In genomic region chr10:63466168-63466935, GRCh38 we compare ENCODE assay signal across 8 cellular contexts. TPM values are rescaled to one million over a fixed set of nuclear protein-coding genes. Genes with fewer than 3 reads are reported as not detected.
DNase-seq lines count a peak whose midpoint lies in the region; ATAC-seq, FAIRE-seq and TF ChIP-seq lines count a peak whose summit lies in the region.

No MANE protein-coding gene starts in this region.

- no CpG with 5 or more reads among the region's 21 CpGs for WGBS in IMR-90 (ENCODE audit: extremely low coverage in 2 of 2, insufficient read length in 1 of 2), 2 experiments
- 3% methylated on average over 14 of the region's 21 CpGs for WGBS in mammary epithelial cell (ENCODE audit: low coverage, missing lambda C conversion rate)
- 5 to 8% (median 7%) methylated on average over 21 of the region's 21 CpGs for WGBS in small intestine, 3 donors

- H3K4me1 ChIP-seq in ES-I3 (ENCODE audit: insufficient read depth, low read length), result peaks cover 7% of the 10 kb centered on the region
- peaks cover 4% of the 10 kb centered on the region; the same call in 1 of the 2 replicates for H3K4me1 ChIP-seq in IMR-90 (ENCODE audit: control insufficient read depth, insufficient read depth, low read length)
- H3K4me1 ChIP-seq in mammary epithelial cell (ENCODE audit: insufficient read depth, low read length), result peaks cover 4% of the 10 kb centered on the region
- H3K4me1 ChIP-seq in small intestine (ENCODE audit: control insufficient read depth in 2 of 2, insufficient read depth in 1 of 2, low read depth in 1 of 2, low read length in 1 of 2), result peaks cover 0 to 2% of the 10 kb centered on the region in 2 donors

- dilution Hi-C loops in IMR-90 (cut with HindIII; ENCODE audit: low sequenced_read_pairs, unreplicated experiment) (no loop called here), mammary epithelial cell (cut with HindIII; ENCODE audit: low sequenced_read_pairs) (no loop called here)

- H3K79me2 ChIP-seq in mammary epithelial cell (ENCODE audit: insufficient read depth, low read length), result peaks cover 93% of the 10 kb centered on the region

- FAIRE-seq in small intestine (lab: Jason Lieb, UNC), result no peak

- POLR2A ChIA-PET in IMR-90 (lab: Charles Lee; ENCODE audit: unreplicated experiment), result no interaction called here

- H4K91ac ChIP-seq in IMR-90 (ENCODE audit: insufficient read depth, low read depth, low read length), result no peak overlapping the region

- H3K9me1 ChIP-seq in IMR-90 (ENCODE audit: insufficient read depth, low read length), result peaks cover 3% of the 10 kb centered on the region; the same call in 1 of the 2 replicates

- peak overlapping the region; percentile 66 for H3K18ac ChIP-seq in IMR-90 (ENCODE audit: low read depth, low read length)

- no peak overlapping the region; the same call in 1 of the 2 replicates for H4K5ac ChIP-seq in IMR-90 (ENCODE audit: low read depth, low read length)

- TF ChIP-seq RAD21 in IMR-90 (IDR thresholded peaks at IDR 0.05; ENCODE audit: low read length), result no peak

- TF ChIP-seq POLR2A in IMR-90 (IDR thresholded peaks at IDR 0.05; ENCODE audit: low read depth, low read length), result no peak

- H3K4me3 ChIP-seq in IMR-90 (ENCODE audit: insufficient read depth, low read depth, low read length) (peak overlapping the region; percentile 90), mammary epithelial cell (replicated peaks in 1 of 3; ENCODE audit: insufficient read depth in 1 of 3, low read depth in 2 of 3, low read length in 3 of 3) (peak overlapping the region; percentile 88 to 97 (median 92)), small intestine (ENCODE audit: low read depth in 1 of 2, low read length in 2 of 2) (peak overlapping the region; percentile 68 to 93)

- no peak for TF ChIP-seq CTCF in IMR-90 (conservative IDR thresholded peaks at IDR 0.05; ENCODE audit: low read depth, low read length)
- no peak for TF ChIP-seq CTCF in mammary epithelial cell (conservative IDR thresholded peaks at IDR 0.05 in 1 of 2, IDR thresholded peaks at IDR 0.05 in 1 of 2; ENCODE audit: extremely low read depth in 1 of 2, insufficient read depth in 1 of 2, low read depth in 1 of 2, low read length in 2 of 2)

- H2BK120ac ChIP-seq in IMR-90 (ENCODE audit: low read depth, low read length), result peak overlapping the region; percentile 59; the same call in 1 of the 2 replicates

- H3K9ac ChIP-seq in ES-I3 (ENCODE audit: low read depth, low read length) (peak overlapping the region; percentile 91), IMR-90 (ENCODE audit: low read depth, low read length) (peak overlapping the region; percentile 79), mammary epithelial cell (ENCODE audit: insufficient read depth, low read length) (peak overlapping the region; percentile 81)

- no TSS peak for BruUV-seq in IMR-90 (replicated peaks; lab: Mats Ljungman, UMichigan)
- TSS peak; percentile 81 for BruUV-seq in mammary epithelial cell (replicated peaks; lab: Mats Ljungman, UMichigan)

- H2AFZ ChIP-seq in IMR-90 (replicated peaks; ENCODE audit: low read length, poor library complexity) (peak overlapping the region; percentile 99), mammary epithelial cell (ENCODE audit: low read depth, low read length) (peak overlapping the region; percentile 88)

- DNase-seq in IMR-90, result peak; percentile 55
- DNase-seq in SKM-1 (lab: John Stamatoyannopoulos, UW; ENCODE audit: unreplicated experiment), result peak; percentile 41
- DNase-seq in mammary epithelial cell, result no peak
- DNase-seq in iPS-NIHi7 (ENCODE audit: extremely low spot score), result peak; percentile 40
- peak; percentile 64 for DNase-seq in small intestine
- DNase-seq in OCI-M2 (lab: John Stamatoyannopoulos, UW; ENCODE audit: unreplicated experiment), result no peak

- H3K79me1 ChIP-seq in IMR-90 (ENCODE audit: low read depth in 1 of 2, low read length in 2 of 2), result peaks cover 16 to 56% of the 10 kb centered on the region in 2 experiments; a peak in 3 of 4 replicates

- ATAC-seq in GM21619 (IDR thresholded peaks at IDR 0.05; ENCODE audit: unreplicated experiment), result peak; percentile 23
- peak; percentile 51 for ATAC-seq in IMR-90 (ENCODE audit: low read depth)

- H4K20me1 ChIP-seq in IMR-90 (ENCODE audit: insufficient read depth, low read length) (peaks cover 24% of the 10 kb centered on the region), mammary epithelial cell (ENCODE audit: insufficient read depth, low read length) (no peaks in the 10 kb centered on the region)

- H2AK5ac ChIP-seq in IMR-90 (ENCODE audit: low read depth, low read length), result 0 out of 2 replicates have a peak overlapping the region, but pooled peaks have one; percentile 9

- peak overlapping the region; percentile 90 for H3K27ac ChIP-seq in IMR-90 (ENCODE audit: insufficient read depth, low read length)
- peak overlapping the region; percentile 88 for H3K27ac ChIP-seq in mammary epithelial cell (ENCODE audit: insufficient read depth, low read depth, low read length)
- H3K27ac ChIP-seq in small intestine (ENCODE audit: low read depth in 1 of 2, low read length in 1 of 2), result peak overlapping the region; percentile 92 to 97

- H3K9me3 ChIP-seq in ES-I3 (ENCODE audit: control insufficient read depth, insufficient read depth, low read length) (peaks cover 5% of the 10 kb centered on the region), IMR-90 (ENCODE audit: control insufficient read depth, insufficient read depth, low read length) (no peaks in the 10 kb centered on the region), mammary epithelial cell (replicated peaks; ENCODE audit: insufficient read depth, low read length) (no peaks in the 10 kb centered on the region), small intestine (ENCODE audit: control insufficient read depth, low read depth) (no peaks in the 10 kb centered on the region)

- H3K27me3 ChIP-seq in IMR-90 (ENCODE audit: control insufficient read depth, insufficient read depth, low read length), result no peaks in the 10 kb centered on the region
- no peaks in the 10 kb centered on the region for H3K27me3 ChIP-seq in mammary epithelial cell (ENCODE audit: insufficient read depth, low read length)
- no peaks in the 10 kb centered on the region for H3K27me3 ChIP-seq in small intestine (ENCODE audit: control insufficient read depth in 2 of 2, insufficient read depth in 2 of 2, low read length in 2 of 2)

- H2BK5ac ChIP-seq in IMR-90 (ENCODE audit: low read depth, low read length, poor library complexity, severe bottlenecking), result peak overlapping the region; percentile 41

- in situ Hi-C loops in IMR-90 (cut with MboI; ENCODE audit: low sequenced_read_pairs) (loop anchor here (10.0 kb wide), 1 partner anchor 248 kb away; no protein-coding TSS in a partner anchor), mammary epithelial cell (cut with MboI; ENCODE audit: low sequenced_read_pairs in 2 of 2) (no loop called here)

- CTCF ChIA-PET in IMR-90 (lab: Yijun Ruan, JAX) (interaction anchor here (0.7 kb wide), 2 partner anchors 23 to 172 kb away, joined by 3 read pairs; no protein-coding TSS in a partner anchor), mammary epithelial cell (lab: Charles Lee; ENCODE audit: low non-redundant PET) (no interaction called here)

- intact Hi-C loops in IMR-90 (cut with micrococcal nuclease) (loop anchor here (5.0 kb wide), 2 partner anchors 249 to 251 kb away; no protein-coding TSS in a partner anchor), mammary epithelial cell (cut with micrococcal nuclease) (loop anchor here (1.0 to 5.0 kb wide), 4 partner anchors 36 to 254 kb away; no protein-coding TSS in a partner anchor)

- peak overlapping the region; percentile 93 for H3K4me2 ChIP-seq in IMR-90 (ENCODE audit: low read depth, low read length)
- peak overlapping the region; percentile 84 for H3K4me2 ChIP-seq in mammary epithelial cell (ENCODE audit: insufficient read depth, low read depth, low read length)

- peak overlapping the region; percentile 97 for H2AK9ac ChIP-seq in IMR-90 (replicated peaks; ENCODE audit: low read depth, low read length, poor library complexity)

- H4K8ac ChIP-seq in IMR-90 (ENCODE audit: low read depth in 2 of 2, low read length in 2 of 2), result peak overlapping the region in 1 of 2 experiments; percentile 58; a peak in 2 of 4 replicates

- H3K4ac ChIP-seq in IMR-90 (ENCODE audit: low read depth, low read length), result peak overlapping the region; percentile 67; the same call in 1 of the 2 replicates

- H3K36me3 ChIP-seq in ES-I3 (ENCODE audit: insufficient read depth, low read length) (no peaks in the 10 kb centered on the region), IMR-90 (ENCODE audit: control insufficient read depth, insufficient read depth, low read length) (no peaks in the 10 kb centered on the region; the same call in 1 of the 2 replicates), mammary epithelial cell (ENCODE audit: insufficient read depth, low read length) (no peaks in the 10 kb centered on the region), small intestine (ENCODE audit: control insufficient read depth in 2 of 2, insufficient read depth in 2 of 2, low read length in 2 of 2) (no peaks in the 10 kb centered on the region)

- H3K56ac ChIP-seq in IMR-90 (ENCODE audit: extremely low read depth, insufficient read depth, low read length), result peak overlapping the region; percentile 69; the same call in 1 of the 2 replicates

- peak overlapping the region; percentile 79 for H3K14ac ChIP-seq in IMR-90 (replicated peaks; ENCODE audit: low read depth, low read length)

- peak overlapping the region; percentile 83 for H3K23ac ChIP-seq in IMR-90 (ENCODE audit: low read depth, low read length)

- no peak overlapping the region for H2BK20ac ChIP-seq in IMR-90 (ENCODE audit: low read depth, low read length)

- no peak overlapping the region for H2BK15ac ChIP-seq in IMR-90 (ENCODE audit: low read depth, low read length)

TF ChIP-seq in IMR-90, 13 proteins besides CTCF, POLR2A, EP300 and RAD21 (continues in another document):
- TF ChIP-seq BHLHE40 (IDR thresholded peaks at IDR 0.05; ENCODE audit: low read depth, low read length), result no peak
- no peak for TF ChIP-seq MXI1 (IDR thresholded peaks at IDR 0.05; ENCODE audit: borderline replicate concordance, low read depth, low read length)
- no peak for TF ChIP-seq RFX5 (IDR thresholded peaks at IDR 0.05; ENCODE audit: low read depth, low read length)
- no peak for TF ChIP-seq MAZ (IDR thresholded peaks at IDR 0.05; ENCODE audit: borderline replicate concordance, low read depth, low read length)

RNA-seq across cellular contexts. Expression of gene JMJD1C, which starts 0.6 kb away (rescaled TPM):
- 96.8 and 108 TPM in 2 replicates for total RNA-seq in IMR-90 (2012; rRNA removed)
- polyA plus RNA-seq in IMR-90 (2012; rRNA removed), result 10.6 and 15.6 TPM in 2 replicates
- polyA plus RNA-seq in IMR-90 (2012; cell fraction: cytosol; rRNA removed), result 2.0 and 2.7 TPM in 2 replicates
- polyA plus RNA-seq in IMR-90 (2012; cell fraction: nucleus; rRNA removed; ENCODE audit: low replicate concordance), result 4.5 and 57.4 TPM in 2 replicates
- total RNA-seq in mammary epithelial cell, result 10 to 100 TPM; 57.7 to 80.4 TPM
- 16.9 TPM for polyA plus RNA-seq in mammary epithelial cell
- polyA minus RNA-seq in mammary epithelial cell, result 36.0 TPM
- 10 to 100 TPM; 22.4 to 50.5 (median 27.6) TPM for polyA plus RNA-seq in small intestine

RNA-seq across cellular contexts. Expression of gene REEP3, which starts 54.8 kb away (rescaled TPM):
- total RNA-seq in IMR-90 (2012; rRNA removed), result 28.9 and 48.6 TPM in 2 replicates
- 9.2 and 11.7 TPM in 2 replicates for polyA plus RNA-seq in IMR-90 (2012; rRNA removed)
- polyA plus RNA-seq in IMR-90 (2012; cell fraction: cytosol; rRNA removed), result 3.6 and 4.4 TPM in 2 replicates
- 1.0 and 4.6 TPM in 2 replicates for polyA plus RNA-seq in IMR-90 (2012; cell fraction: nucleus; rRNA removed; ENCODE audit: low replicate concordance)
- total RNA-seq in mammary epithelial cell, result 10 to 100 TPM; 80.4 to 81.8 TPM
- polyA plus RNA-seq in mammary epithelial cell, result 62.1 TPM
- polyA minus RNA-seq in mammary epithelial cell, result 28.5 TPM
- 10 to 100 TPM in 2 of 3 donors, 1 to 10 TPM in 1; 9.8 to 21.5 (median 21.3) TPM for polyA plus RNA-seq in small intestine

Comparison
In these comparisons a context has a peak if more than half of its experiments do, and no peak if none do; other contexts are left out.
1. DNase-seq: peak in IMR-90 (single experiment), SKM-1 (single experiment), iPS-NIHi7 (single experiment) and small intestine (single experiment); none in mammary epithelial cell (single experiment) and OCI-M2 (single experiment).
2. Peak in every context shown above with its lines, with median percentiles within 50 percentile points of each other: H3K9ac ChIP-seq, H3K27ac ChIP-seq and H3K4me3 ChIP-seq.